Comparison of ENCODE assay signal across 10 cellular contexts in the genomic region with DNA sequence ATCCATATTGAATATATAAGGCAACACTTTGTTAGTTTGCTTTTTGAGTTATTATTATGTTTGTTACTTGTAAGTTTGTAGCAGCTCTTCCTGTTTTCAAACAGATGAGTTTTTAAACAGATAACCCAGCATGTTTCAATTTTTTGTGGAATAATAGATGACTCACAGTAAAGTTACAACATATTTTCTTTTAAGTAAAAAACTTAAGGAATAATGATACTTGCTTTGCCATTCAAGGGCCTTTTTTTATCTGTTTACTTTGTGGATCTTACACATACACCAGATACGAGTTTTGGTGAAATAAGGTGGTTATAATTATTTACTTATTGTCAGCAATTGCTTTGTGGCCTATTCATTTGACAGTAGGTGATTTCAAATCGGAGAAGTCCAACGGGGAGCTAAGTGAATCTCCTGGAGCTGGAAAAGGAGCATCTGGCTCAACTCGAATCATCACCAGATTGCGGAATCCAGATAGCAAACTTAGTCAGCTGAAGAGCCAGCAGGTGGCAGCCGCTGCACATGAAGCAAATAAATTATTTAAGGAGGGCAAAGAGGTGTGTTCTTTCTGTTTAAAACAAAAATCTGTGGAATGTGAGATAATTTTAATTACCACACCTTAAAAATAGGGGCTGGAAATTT.
DNase-seq lines count a peak whose midpoint lies in the region; ATAC-seq, FAIRE-seq and TF ChIP-seq lines count a peak whose summit lies in the region.
"Had no signal": no experiment of that assay in that cellular context is flagged by ENCODE, and none has a peak within 500 bp of the region (broad histone marks: within the 10 kb centered on the region; RNA-seq: fewer than 3 reads in every experiment).

No MANE protein-coding gene starts in this region.

- in situ Hi-C loops in GM13976 (cut with MboI; ENCODE audit: low sequenced_read_pairs, unreplicated experiment): no loop called here

- 66 to 69% methylated on average over 6 of the region's 6 CpGs for WGBS in tibial nerve, 2 donors

- H3K27me3 ChIP-seq in ACC112 (ENCODE audit: insufficient read depth, low read length) (no peaks in the 10 kb centered on the region), HCT116 (ENCODE audit: insufficient read depth, low read length) (no peaks in the 10 kb centered on the region), keratinocyte (ENCODE audit: control insufficient read depth, extremely low read depth, insufficient read depth, low read length) (no peaks in the 10 kb centered on the region), tibial nerve (no peaks in the 10 kb centered on the region)

- H3K79me2 ChIP-seq in ACC112 (ENCODE audit: control insufficient read depth, insufficient read depth, low read length, unreplicated experiment): no peaks in the 10 kb centered on the region
- peaks cover 8% of the 10 kb centered on the region; the same call in 1 of the 2 replicates for H3K79me2 ChIP-seq in HCT116 (ENCODE audit: insufficient read depth, low read length)
- no peaks in the 10 kb centered on the region for H3K79me2 ChIP-seq in keratinocyte (ENCODE audit: control insufficient read depth, insufficient read depth, low read length)

- no peak for TF ChIP-seq EP300 in tibial nerve (IDR thresholded peaks at IDR 0.05)

- H3K27ac ChIP-seq in ACC112 (ENCODE audit: low read depth, low read length): peak overlapping the region; percentile 45
- H3K27ac ChIP-seq in HCT116 (ENCODE audit: low read depth, low read length): no peak overlapping the region
- H3K27ac ChIP-seq in keratinocyte (ENCODE audit: control insufficient read depth, insufficient read depth, low read length): no peak overlapping the region
- H3K27ac ChIP-seq in tibial nerve: no peak overlapping the region

- TF ChIP-seq POLR2A in HCT116 (IDR thresholded peaks at IDR 0.05; ENCODE audit: borderline replicate concordance, extremely low read depth, insufficient read depth, insufficient read length) (no peak), tibial nerve (IDR thresholded peaks at IDR 0.05) (no peak)

- no peaks in the 10 kb centered on the region for H3K9me1 ChIP-seq in keratinocyte (ENCODE audit: control insufficient read depth, extremely low read depth, insufficient read depth, low read length)

- FAIRE-seq in keratinocyte (lab: Jason Lieb, UNC): no peak
- FAIRE-seq: RCC 7860 had no signal

- BruUV-seq in HCT116 (replicated peaks; lab: Mats Ljungman, UMichigan): no TSS peak

- TF ChIP-seq CTCF in HCT116 (IDR thresholded peaks at IDR 0.05 in 2 of 3, conservative IDR thresholded peaks at IDR 0.05 in 1 of 3; ENCODE audit: borderline replicate concordance in 1 of 3, insufficient read depth in 1 of 3, low read depth in 2 of 3, low read length in 2 of 3) (peak; percentile 13 to 43 (median 39); a peak in 5 of 6 replicates), WI38 (IDR thresholded peaks at IDR 0.05; ENCODE audit: low read depth, low read length) (peak; percentile 11; the same call in 1 of the 2 replicates), keratinocyte (optimal IDR thresholded peaks at IDR 0.05 in 1 of 3, IDR thresholded peaks at IDR 0.05 in 1 of 3, conservative IDR thresholded peaks at IDR 0.05 in 1 of 3; ENCODE audit: extremely low read depth in 1 of 3, insufficient read depth in 2 of 3, low read length in 3 of 3) (peak in 2 of 3 experiments; percentile 20 to 33), tibial nerve (IDR thresholded peaks at IDR 0.05) (no peak), GM13976 (IDR thresholded peaks at IDR 0.05; ENCODE audit: borderline replicate concordance, control extremely low read depth, extremely low read depth, insufficient read depth, missing control alignments) (no peak)

- dilution Hi-C loops in keratinocyte (cut with MboI; ENCODE audit: extremely low pct_ligation_motif_present, low sequenced_read_pairs): no loop called here

- H3K4me3 ChIP-seq in ACC112 (ENCODE audit: low read depth, low read length): 0 out of 2 replicates have a peak overlapping the region, but pooled peaks have one; percentile 46
- no peak overlapping the region for H3K4me3 ChIP-seq in HCT116 (replicated peaks in 1 of 2; ENCODE audit: low read depth in 1 of 2, low read length in 2 of 2)
- H3K4me3 ChIP-seq in WI38 (ENCODE audit: low read depth, low read length): no peak overlapping the region
- no peak overlapping the region for H3K4me3 ChIP-seq in keratinocyte (ENCODE audit: control insufficient read depth in 2 of 3, extremely low read depth in 1 of 3, insufficient read depth in 2 of 3, low read depth in 1 of 3, low read length in 3 of 3)
- H3K4me3 ChIP-seq in tibial nerve: no peak overlapping the region
- H3K4me3 ChIP-seq: mucosa of descending colon had no signal

- H4K20me1 ChIP-seq in HCT116 (ENCODE audit: insufficient read depth) (no peaks in the 10 kb centered on the region; the same call in 1 of the 2 replicates), keratinocyte (ENCODE audit: control insufficient read depth, extremely low read depth, insufficient read depth, low read length) (no peaks in the 10 kb centered on the region)

- H3K4me1 ChIP-seq in ACC112 (ENCODE audit: control insufficient read depth, insufficient read depth, low read length, unreplicated experiment) (peaks cover 12% of the 10 kb centered on the region), HCT116 (ENCODE audit: control insufficient read depth in 1 of 2, insufficient read depth in 2 of 2, low read length in 2 of 2) (no peaks in the 10 kb centered on the region), keratinocyte (ENCODE audit: control insufficient read depth, extremely low read depth, insufficient read depth, low read length) (no peaks in the 10 kb centered on the region), tibial nerve (peaks cover 0 to 3% (median 0%) of the 10 kb centered on the region in 4 donors)

- RAD21 ChIA-PET in HCT116 (lab: Charles Lee; ENCODE audit: low non-redundant PET in 1 of 2, low total read pairs in 2 of 2, uncharacterized antibody in 2 of 2, unreplicated experiment in 2 of 2): interaction anchor here in 1 of 2 experiments (0.6 kb wide), 1 partner anchor 566 kb away, joined by 3 read pairs; no protein-coding TSS in a partner anchor

- POLR2A ChIA-PET in HCT116 (lab: Charles Lee): interaction anchor here (1.0 kb wide), 1 partner anchor 92 kb away, joined by 3 read pairs; no protein-coding TSS in a partner anchor

- intact Hi-C loops in HCT116 (cut with micrococcal nuclease): loop anchor here (1.0 kb wide), 1 partner anchor 8 kb away; no protein-coding TSS in a partner anchor

- H2AFZ ChIP-seq in ACC112 (ENCODE audit: low read length, unreplicated experiment) (no peak overlapping the region), HCT116 (ENCODE audit: low read depth, low read length, poor library complexity, severe bottlenecking) (no peak overlapping the region), keratinocyte (ENCODE audit: control insufficient read depth, low read length) (no peak overlapping the region)

- DNase-seq in HCT116 (ENCODE audit: low read depth, low spot score): peak; percentile 6
- no peak for DNase-seq in keratinocyte (ENCODE audit: low read depth, low spot score)
- no peak for DNase-seq in NCI-H1092 (lab: John Stamatoyannopoulos, UW)
- no peak for DNase-seq in tibial nerve (ENCODE audit: low spot score in 2 of 2)
- no peak for DNase-seq in activated CD4-positive, CD25-positive, alpha-beta regulatory T cell (lab: John Stamatoyannopoulos, UW)
- no peak for DNase-seq in GM13976 (ENCODE audit: low spot score)

- CTCF ChIA-PET in HCT116 (lab: Charles Lee): interaction anchor here (1.1 to 1.2 kb wide), 2 partner anchors 14 to 571 kb away, joined by 3 read pairs; no protein-coding TSS in a partner anchor

- H3K9ac ChIP-seq in HCT116 (ENCODE audit: low read length): no peak overlapping the region
- H3K9ac ChIP-seq in keratinocyte (ENCODE audit: control insufficient read depth, extremely low read depth, insufficient read depth, low read length): no peak overlapping the region

- no peaks in the 10 kb centered on the region for H3K9me2 ChIP-seq in HCT116 (ENCODE audit: insufficient read depth)

- H3K36me3 ChIP-seq in ACC112 (ENCODE audit: insufficient read depth, low read length) (peaks cover 9% of the 10 kb centered on the region; the same call in 1 of the 2 replicates), HCT116 (ENCODE audit: control insufficient read depth in 1 of 2, insufficient read depth in 2 of 2, low read length in 2 of 2) (peaks cover 10 to 31% of the 10 kb centered on the region in 2 experiments; a peak in 3 of 4 replicates), keratinocyte (ENCODE audit: control insufficient read depth in 2 of 2, extremely low read depth in 1 of 2, insufficient read depth in 2 of 2, low read length in 2 of 2) (peaks cover 5 to 6% of the 10 kb centered on the region in 2 experiments), tibial nerve (peaks cover 0 to 62% (median 4%) of the 10 kb centered on the region in 3 donors)

- ATAC-seq in HCT116: peak; percentile 57; the same call in 1 of the 2 replicates
- ATAC-seq: mucosa of descending colon had no signal

- peak; percentile 41 for TF ChIP-seq RAD21 in HCT116 (IDR thresholded peaks at IDR 0.05; ENCODE audit: low read depth)

- no peak overlapping the region for H3K4me2 ChIP-seq in HCT116 (ENCODE audit: low read length)
- H3K4me2 ChIP-seq in keratinocyte (ENCODE audit: control insufficient read depth, extremely low read depth, insufficient read depth, low read depth, low read length): no peak overlapping the region

- H3K9me3 ChIP-seq in HCT116 (ENCODE audit: control insufficient read depth in 1 of 2, insufficient read depth in 1 of 2, low read depth in 1 of 2, low read length in 2 of 2) (no peaks in the 10 kb centered on the region), keratinocyte (ENCODE audit: control insufficient read depth, low read depth, low read length) (no peaks in the 10 kb centered on the region), tibial nerve (no peaks in the 10 kb centered on the region)
- H3K9me3 ChIP-seq: mucosa of descending colon had no signal

TF ChIP-seq in HCT116, 20 proteins besides CTCF, POLR2A, EP300 and RAD21:
- no peak for TF ChIP-seq JUND (IDR thresholded peaks at IDR 0.05)
- 0 out of 2 replicates have a peak, but pooled peaks have one; percentile 32 for TF ChIP-seq CEBPB (IDR thresholded peaks at IDR 0.05; ENCODE audit: low read depth)

Comparison
In these comparisons a context has a peak if more than half of its experiments do, and no peak if none do; other contexts are left out.
1. CTCF ChIP-seq: peak in HCT116 (3 of 3), WI38 (single experiment) and keratinocyte (2 of 3); none in tibial nerve (0 of 5) and GM13976 (single experiment).